ENCODE assay signal across 1 cellular context in genomic region chr4:89056953-89057398, GRCh38.
TF ChIP-seq lines count a peak whose summit lies in the region.

Gene FAM13A, minus strand, starts transcription at chr4:89057185. Its CDS starts 221 bp downstream, at chr4:89056964.

TF ChIP-seq in K562, 482 proteins besides CTCF, POLR2A, EP300 and RAD21 (continued from another document and continues in another):
- peak; percentile 82 to 92 for TF ChIP-seq MNT (conservative IDR thresholded peaks at IDR 0.05)
- peak; percentile 73 for TF ChIP-seq MAX (CRISPR knock-in tag; IDR thresholded peaks at IDR 0.05)
- no peak for TF ChIP-seq NR3C1 (CRISPR knock-in tag; IDR thresholded peaks at IDR 0.05)
- peak; percentile 63; the same call in 1 of the 2 replicates for TF ChIP-seq NR2C1 (IDR thresholded peaks at IDR 0.05)
- TF ChIP-seq NR2C1 (tag; IDR thresholded peaks at IDR 0.05), result no peak
- TF ChIP-seq MECOM (CRISPR knock-in tag; IDR thresholded peaks at IDR 0.05), result peak; percentile 62; the same call in 1 of the 2 replicates
- TF ChIP-seq BHLHE40 (IDR thresholded peaks at IDR 0.05; ENCODE audit: low read length), result peak; percentile 95
- TF ChIP-seq BACH1 (tag; IDR thresholded peaks at IDR 0.05), result no peak
- TF ChIP-seq RBM22 (IDR thresholded peaks at IDR 0.05; ENCODE audit: low read depth, low read length, poor library complexity, severe bottlenecking), result no peak
- no peak for TF ChIP-seq ZNF41 (CRISPR knock-in tag; conservative IDR thresholded peaks at IDR 0.05)
- TF ChIP-seq E4F1 (CRISPR knock-in tag; IDR thresholded peaks at IDR 0.05; ENCODE audit: borderline replicate concordance), result no peak
- TF ChIP-seq SMARCC2 (IDR thresholded peaks at IDR 0.05; ENCODE audit: low read depth), result peak; percentile 39; the same call in 1 of the 2 replicates
- no peak for TF ChIP-seq CEBPZ (IDR thresholded peaks at IDR 0.05; ENCODE audit: borderline replicate concordance, low read depth, low read length)
- TF ChIP-seq ZNF655 (CRISPR knock-in tag; IDR thresholded peaks at IDR 0.05), result no peak
- TF ChIP-seq ZNF395 (CRISPR knock-in tag; IDR thresholded peaks at IDR 0.05), result peak; percentile 57; the same call in 1 of the 2 replicates
- TF ChIP-seq FUS (optimal IDR thresholded peaks at IDR 0.05; ENCODE audit: low read depth, low read length), result no peak
- TF ChIP-seq RNF2 (IDR thresholded peaks at IDR 0.05), result no peak
- peak; percentile 49; the same call in 1 of the 2 replicates for TF ChIP-seq NFIC (IDR thresholded peaks at IDR 0.05)
- no peak for TF ChIP-seq PATZ1 (CRISPR knock-in tag; IDR thresholded peaks at IDR 0.05; ENCODE audit: borderline replicate concordance)
- TF ChIP-seq SETDB1 (IDR thresholded peaks at IDR 0.05; ENCODE audit: low read length), result no peak
- TF ChIP-seq C11orf30 (IDR thresholded peaks at IDR 0.05; ENCODE audit: low read depth), result peak; percentile 67
- peak; percentile 77 for TF ChIP-seq ZNF316 (IDR thresholded peaks at IDR 0.05)
- peak; percentile 63; the same call in 1 of the 2 replicates for TF ChIP-seq ATF7 (IDR thresholded peaks at IDR 0.05)
- TF ChIP-seq SMAD4 (CRISPR knock-in tag; conservative IDR thresholded peaks at IDR 0.05), result no peak
- no peak for TF ChIP-seq ZNF583 (CRISPR knock-in tag; IDR thresholded peaks at IDR 0.05)
- no peak for TF ChIP-seq IFI16 (CRISPR knock-in tag; IDR thresholded peaks at IDR 0.05)
- no peak for TF ChIP-seq FOXP1 (CRISPR knock-in tag; IDR thresholded peaks at IDR 0.05)
- TF ChIP-seq ASH1L (IDR thresholded peaks at IDR 0.05; ENCODE audit: borderline replicate concordance, low read depth, partially characterized antibody), result no peak
- TF ChIP-seq RUNX1 (IDR thresholded peaks at IDR 0.05; ENCODE audit: low read depth), result no peak
- no peak for TF ChIP-seq ESRRA (IDR thresholded peaks at IDR 0.05; ENCODE audit: borderline replicate concordance, low read depth)
- 0 out of 2 replicates have a peak, but pooled peaks have one; percentile 54 for TF ChIP-seq MTA3 (IDR thresholded peaks at IDR 0.05; ENCODE audit: borderline replicate concordance)
- peak; percentile 26; the same call in 1 of the 2 replicates for TF ChIP-seq BRD4 (IDR thresholded peaks at IDR 0.05)
- TF ChIP-seq PBX2 (CRISPR knock-in tag; IDR thresholded peaks at IDR 0.05; ENCODE audit: low read depth), result no peak
- 0 out of 2 replicates have a peak, but pooled peaks have one; percentile 36 for TF ChIP-seq PBX2 (tag; conservative IDR thresholded peaks at IDR 0.05; ENCODE audit: low read depth)
- TF ChIP-seq CC2D1A (IDR thresholded peaks at IDR 0.05), result peak; percentile 63
- peak; percentile 26; the same call in 1 of the 2 replicates for TF ChIP-seq ATF3 (IDR thresholded peaks at IDR 0.05)
- no peak; the same call in 1 of the 2 replicates for TF ChIP-seq ATF3 (CRISPR knock-in tag; conservative IDR thresholded peaks at IDR 0.05)
- TF ChIP-seq YY1 (IDR thresholded peaks at IDR 0.05; ENCODE audit: borderline replicate concordance in 1 of 3, control insufficient read depth in 1 of 3, extremely low read depth in 1 of 3, insufficient read depth in 3 of 3, insufficient read length in 1 of 3, insufficient replicate concordance in 2 of 3, low read depth in 1 of 3, low read length in 2 of 3), result peak in 2 of 3 experiments; percentile 59 to 89
- TF ChIP-seq CBX5 (IDR thresholded peaks at IDR 0.05; ENCODE audit: borderline replicate concordance, low read depth), result no peak
- no peak for TF ChIP-seq ZNF263 (CRISPR knock-in tag; IDR thresholded peaks at IDR 0.05; ENCODE audit: borderline replicate concordance)
- TF ChIP-seq CREB3 (tag; conservative IDR thresholded peaks at IDR 0.05; ENCODE audit: low read depth), result peak; percentile 26; the same call in 1 of the 2 replicates
- TF ChIP-seq RBM14 (IDR thresholded peaks at IDR 0.05; ENCODE audit: borderline replicate concordance, insufficient read depth, low read depth, low read length), result no peak
- TF ChIP-seq MYBL2 (IDR thresholded peaks at IDR 0.05; ENCODE audit: low read depth), result no peak; the same call in 1 of the 2 replicates
- no peak for TF ChIP-seq MYBL2 (CRISPR knock-in tag; IDR thresholded peaks at IDR 0.05; ENCODE audit: borderline replicate concordance)
- peak; percentile 99 for TF ChIP-seq RAD51 (IDR thresholded peaks at IDR 0.05; ENCODE audit: borderline replicate concordance, low read depth)
